Comparison of ENCODE assay signal across 8 cellular contexts in genomic region chr5:157912621-157913325, GRCh38. TPM values are rescaled to one million over a fixed set of nuclear protein-coding genes. Genes with fewer than 3 reads are reported as not detected.
DNase-seq lines count a peak whose midpoint lies in the region; ATAC-seq lines count a peak whose summit lies in the region.

No MANE protein-coding gene starts in this region.

- DNase-seq in COR-L47 (lab: John Stamatoyannopoulos, UW) (peak; percentile 41), HT-29 (ENCODE audit: low spot score) (peak; percentile 82), aorta (no peak), nucleus accumbens (lab: John Stamatoyannopoulos, UW) (no peak), NCI-H82 treated with DMSO at 0.1 percent for 48 hours (lab: John Stamatoyannopoulos, UW; ENCODE audit: unreplicated experiment) (no peak)
- DNase-seq in activated naive CD4-positive, alpha-beta T cell (lab: John Stamatoyannopoulos, UW), result no peak

- H3K4me1 ChIP-seq in esophagus (ENCODE audit: control insufficient read depth in 2 of 2, insufficient read depth in 2 of 2, low read length in 1 of 2), result peaks cover 4 to 5% of the 10 kb centered on the region in 2 donors
- peaks cover 0 to 1% of the 10 kb centered on the region in 2 donors for H3K4me1 ChIP-seq in aorta (ENCODE audit: control insufficient read depth in 1 of 2, insufficient read depth in 2 of 2, low read length in 2 of 2)

- no peaks in the 10 kb centered on the region for H3K27me3 ChIP-seq in esophagus (ENCODE audit: control insufficient read depth in 1 of 2, insufficient read depth in 2 of 2, low read length in 2 of 2)
- no peaks in the 10 kb centered on the region for H3K27me3 ChIP-seq in aorta (ENCODE audit: control insufficient read depth in 1 of 2, insufficient read depth in 2 of 2, low read length in 1 of 2)

- H3K9me3 ChIP-seq in esophagus (ENCODE audit: control insufficient read depth in 2 of 2, insufficient read depth in 1 of 2, low read depth in 1 of 2, low read length in 1 of 2), result no peaks in the 10 kb centered on the region
- H3K9me3 ChIP-seq in aorta (ENCODE audit: control insufficient read depth, low read length), result no peaks in the 10 kb centered on the region

- no peak overlapping the region for H3K4me3 ChIP-seq in esophagus (ENCODE audit: low read depth in 1 of 2, low read length in 2 of 2)
- H3K4me3 ChIP-seq in aorta (ENCODE audit: low read length in 2 of 2), result no peak overlapping the region

- H3K27ac ChIP-seq in esophagus (ENCODE audit: low read depth in 2 of 2, low read length in 1 of 2), result peak overlapping the region; percentile 86 to 92
- H3K27ac ChIP-seq in aorta (ENCODE audit: low read depth in 1 of 2, low read length in 2 of 2), result no peak overlapping the region

- WGBS in esophagus, 2 donors, result 43 to 44% methylated on average over 10 of the region's 10 CpGs
- 88 to 93% methylated on average over 10 of the region's 10 CpGs for WGBS in aorta, 2 donors

- H3K36me3 ChIP-seq in esophagus (ENCODE audit: control insufficient read depth in 2 of 2, insufficient read depth in 2 of 2, low read length in 1 of 2) (no peaks in the 10 kb centered on the region), aorta (ENCODE audit: control insufficient read depth in 1 of 2, insufficient read depth in 2 of 2, low read length in 1 of 2) (no peaks in the 10 kb centered on the region)

- ATAC-seq in GM21515 (IDR thresholded peaks at IDR 0.05; ENCODE audit: unreplicated experiment) (peak; percentile 97), aorta (ENCODE audit: low FRiP score) (no peak)

- intact Hi-C loops in aorta (cut with DNase I), result loop anchor here in 1 of 2 donors (10.0 kb wide), 1 partner anchor 98 kb away; no protein-coding TSS in a partner anchor

RNA-seq across cellular contexts. Expression of gene CLINT1, which starts 53.8 kb away (rescaled TPM):
- 70.0 and 101 TPM in 2 replicates for total RNA-seq in HT-29 (2014; rRNA removed; shearing (Covaris generic))
- polyA plus RNA-seq in esophagus, result 10 to 100 TPM; 59.1 to 75.2 TPM
- 10 to 100 TPM; 57.1 to 60.9 TPM for total RNA-seq in aorta
- polyA plus RNA-seq in aorta, result 10 to 100 TPM; 31.7 to 31.9 TPM

Comparison
In these comparisons a context has a peak if more than half of its experiments do, and no peak if none do; other contexts are left out.
1. DNase-seq: peak in COR-L47 (single experiment) and HT-29 (single experiment); none in aorta (0 of 2), activated naive CD4-positive, alpha-beta T cell (0 of 4), nucleus accumbens (0 of 56) and NCI-H82 treated with DMSO at 0.1 percent for 48 hours (single experiment).
2. H3K27ac ChIP-seq: peak in esophagus (2 of 2); none in aorta (0 of 2).